In the genomic region with DNA sequence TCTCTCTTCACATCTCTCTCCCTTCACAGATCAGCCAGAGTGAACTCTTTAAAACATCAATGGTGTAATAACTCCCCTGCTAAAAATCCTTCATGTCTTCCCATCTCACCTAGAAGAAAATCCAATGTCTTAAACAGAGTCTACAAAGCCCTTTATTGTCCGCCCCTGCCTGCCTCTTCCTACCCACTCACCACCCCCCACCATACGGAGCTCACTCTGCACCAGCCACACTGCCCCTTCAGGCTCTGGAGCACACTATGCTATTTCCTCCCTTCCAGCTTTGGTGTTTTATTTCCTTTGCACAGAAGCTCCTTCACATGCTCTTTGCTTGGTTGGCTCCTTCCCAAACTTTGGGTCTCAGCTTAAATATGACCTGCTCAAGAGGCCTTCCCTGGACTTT, we compare ENCODE assay signal across 1 cellular context.
TF ChIP-seq lines count a peak whose summit lies in the region.

No MANE protein-coding gene starts in this region.

TF ChIP-seq in GM23338, 12 proteins besides CTCF, POLR2A, EP300 and RAD21 (continued from another document):
- TF ChIP-seq EZH2 (IDR thresholded peaks at IDR 0.05; ENCODE audit: low read depth, unreplicated experiment) (no peak), ZNF331 (CRISPR knock-in tag; IDR thresholded peaks at IDR 0.05; ENCODE audit: low read depth) (no peak)
